Comparison of ENCODE assay signal across 9 cellular contexts in genomic region chr7:4883352-4884144, GRCh38. TPM values are rescaled to one million over a fixed set of nuclear protein-coding genes. Genes with fewer than 3 reads are reported as not detected.
A peak's percentile ranks its signal among the peaks of the same experiment; 100 is the strongest.
DNase-seq lines count a peak whose midpoint lies in the region; FAIRE-seq and TF ChIP-seq lines count a peak whose summit lies in the region.
"Had no signal": no experiment of that assay in that cellular context is flagged by ENCODE, and none has a peak within 500 bp of the region (broad histone marks: within the 10 kb centered on the region; RNA-seq: fewer than 3 reads in every experiment).

RADIL (minus strand) TSS chr7:4883716; CDS start chr7:4878139, 5,577 bp downstream.

- H3K27ac ChIP-seq in astrocyte (ENCODE audit: low read depth, low read length) (no peak within 1 kb of the TSS), vagina (peak within 1 kb of the TSS; percentile 85)

- peaks cover 2% of the 10 kb centered on the region for H3K27me3 ChIP-seq in astrocyte (ENCODE audit: insufficient read depth, low read length)
- no peaks in the 10 kb centered on the region for H3K27me3 ChIP-seq in vagina

- no peaks in the 10 kb centered on the region for H3K36me3 ChIP-seq in astrocyte (ENCODE audit: insufficient read depth, low read length)
- no peaks in the 10 kb centered on the region for H3K36me3 ChIP-seq in vagina

- peak within 1 kb of the TSS; percentile 66 for H3K27ac Mint-ChIP-seq in astrocyte (ENCODE audit: unreplicated experiment)

- H3K9ac ChIP-seq in astrocyte (ENCODE audit: low read length): peak within 1 kb of the TSS; percentile 63

- H3K4me3 Mint-ChIP-seq in astrocyte (ENCODE audit: unreplicated experiment): peak within 1 kb of the TSS; percentile 85

- no peak for TF ChIP-seq POLR2A in vagina (IDR thresholded peaks at IDR 0.05)

- TF ChIP-seq CTCF in astrocyte (IDR thresholded peaks at IDR 0.05; ENCODE audit: insufficient read depth, low read depth, low read length) (peak; percentile 27), vagina (IDR thresholded peaks at IDR 0.05) (peak; percentile 23 to 82 (median 65))

- DNase-seq in DMS 273 treated with DMSO at 0.1 percent for 48 hours (lab: John Stamatoyannopoulos, UW) (peak; percentile 88), H4 (ENCODE audit: low spot score) (peak; percentile 97), NCI-H1417 treated with DMSO at 0.1 percent for 48 hours (lab: John Stamatoyannopoulos, UW) (peak; percentile 69), T1000 (lab: John Stamatoyannopoulos, UW) (peak; percentile 90), astrocyte (ENCODE audit: low read depth) (peak; percentile 39), hepatic stellate cell (ENCODE audit: low spot score) (peak; percentile 69), renal cortical epithelial cell (ENCODE audit: low read depth) (peak; percentile 23), vagina (ENCODE audit: extremely low spot score in 2 of 2) (peak in 1 of 2 donors; percentile 92)

- H3K27me3 Mint-ChIP-seq in astrocyte (ENCODE audit: low read depth, unreplicated experiment): peaks cover 30% of the 10 kb centered on the region

- no peaks in the 10 kb centered on the region for H4K20me1 ChIP-seq in astrocyte (ENCODE audit: insufficient read depth, low read length)

- peak within 1 kb of the TSS; percentile 79 for H2AFZ ChIP-seq in astrocyte (ENCODE audit: low read depth, low read length)

- no peak for FAIRE-seq in astrocyte (lab: Jason Lieb, UNC)

- H3K36me3 Mint-ChIP-seq in astrocyte (ENCODE audit: low read depth, unreplicated experiment): no peaks in the 10 kb centered on the region

- peak within 1 kb of the TSS; percentile 89 for H3K4me2 ChIP-seq in astrocyte (ENCODE audit: low read length)

- peaks cover 11% of the 10 kb centered on the region for H3K4me1 ChIP-seq in astrocyte (ENCODE audit: insufficient read depth, low read length)
- peaks cover 20% of the 10 kb centered on the region for H3K4me1 ChIP-seq in vagina

- H3K4me1 Mint-ChIP-seq in astrocyte (ENCODE audit: low read depth, unreplicated experiment): peaks cover 10% of the 10 kb centered on the region

- H3K4me3 ChIP-seq in astrocyte (ENCODE audit: insufficient read depth, low read depth, low read length) (peak within 1 kb of the TSS; percentile 56), vagina (peak within 1 kb of the TSS; percentile 57 to 81)

- no peaks in the 10 kb centered on the region for H3K79me2 ChIP-seq in astrocyte (ENCODE audit: insufficient read depth, low read length)

- H3K9me3 ChIP-seq in astrocyte (ENCODE audit: insufficient read depth, low read depth, low read length) (no peaks in the 10 kb centered on the region), vagina (no peaks in the 10 kb centered on the region)

- intact Hi-C loops in vagina (cut with DNase I): loop anchor here (2.0 to 10.0 kb wide), 2 partner anchors 59 to 85 kb away; no protein-coding TSS in a partner anchor

- H3K9me3 Mint-ChIP-seq in astrocyte (ENCODE audit: unreplicated experiment): peaks cover 3% of the 10 kb centered on the region

RNA-seq across cellular contexts. Expression of gene RADIL, which starts in this region (rescaled TPM):
- total RNA-seq in H4 (2014; rRNA removed; shearing (Covaris generic)): 1.3 and 1.4 TPM in 2 replicates
- total RNA-seq in astrocyte: 0.22 and 0.86 TPM in 2 replicates
- not detected in 2 replicates for total RNA-seq in renal cortical epithelial cell
- 16.5 TPM for total RNA-seq in vagina
- total RNA-seq: mononuclear cell had no signal

Comparison
In these comparisons a context has a peak if more than half of its experiments do, and no peak if none do; other contexts are left out.
1. Peak in DNase-seq, H3K4me3 ChIP-seq, H3K9ac ChIP-seq and H3K4me2 ChIP-seq in astrocyte; RNA of the gene not detected or under 1 TPM.
2. Peak in DNase-seq in renal cortical epithelial cell; RNA of the gene not detected or under 1 TPM.